In the genomic region with DNA sequence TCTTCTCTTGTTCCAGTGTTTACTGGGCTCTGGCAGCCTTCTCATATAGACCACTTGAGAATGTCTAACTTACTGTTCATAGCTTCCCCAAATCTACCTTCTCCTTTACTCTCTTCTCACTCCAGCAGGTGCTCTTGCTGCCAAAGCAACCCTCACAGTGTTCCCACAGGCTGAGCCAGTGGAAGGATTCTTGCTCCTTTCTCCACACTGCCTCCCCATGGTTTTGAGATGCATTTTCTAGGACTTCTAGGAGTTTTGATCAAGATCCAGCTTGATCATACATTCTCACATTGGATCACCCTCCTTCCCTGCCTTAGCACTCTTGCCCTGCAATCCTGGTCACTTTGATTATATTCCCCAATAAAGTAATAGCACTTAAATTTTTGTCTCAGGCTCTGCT, we compare ENCODE assay signal across 1 cellular context.
TF ChIP-seq lines count a peak whose summit lies in the region.

No MANE protein-coding gene starts in this region.

TF ChIP-seq in SK-N-SH treated with all-trans-retinoic acid at 6 μM for 48 hours, 23 proteins besides CTCF, POLR2A, EP300 and RAD21 (continued from another document):
- TF ChIP-seq, protein P1, sequence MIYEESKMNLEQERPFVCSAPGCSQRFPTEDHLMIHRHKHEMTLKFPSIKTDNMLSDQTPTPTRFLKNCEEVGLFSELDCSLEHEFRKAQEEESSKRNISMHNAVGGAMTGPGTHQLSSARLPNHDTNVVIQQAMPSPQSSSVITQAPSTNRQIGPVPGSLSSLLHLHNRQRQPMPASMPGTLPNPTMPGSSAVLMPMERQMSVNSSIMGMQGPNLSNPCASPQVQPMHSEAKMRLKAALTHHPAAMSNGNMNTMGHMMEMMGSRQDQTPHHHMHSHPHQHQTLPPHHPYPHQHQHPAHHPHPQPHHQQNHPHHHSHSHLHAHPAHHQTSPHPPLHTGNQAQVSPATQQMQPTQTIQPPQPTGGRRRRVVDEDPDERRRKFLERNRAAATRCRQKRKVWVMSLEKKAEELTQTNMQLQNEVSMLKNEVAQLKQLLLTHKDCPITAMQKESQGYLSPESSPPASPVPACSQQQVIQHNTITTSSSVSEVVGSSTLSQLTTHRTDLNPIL (CRISPR knock-in tag; IDR thresholded peaks at IDR 0.05; ENCODE audit: low read depth) = no peak
